Comparison of ENCODE assay signal across 1 cellular context in the genomic region with DNA sequence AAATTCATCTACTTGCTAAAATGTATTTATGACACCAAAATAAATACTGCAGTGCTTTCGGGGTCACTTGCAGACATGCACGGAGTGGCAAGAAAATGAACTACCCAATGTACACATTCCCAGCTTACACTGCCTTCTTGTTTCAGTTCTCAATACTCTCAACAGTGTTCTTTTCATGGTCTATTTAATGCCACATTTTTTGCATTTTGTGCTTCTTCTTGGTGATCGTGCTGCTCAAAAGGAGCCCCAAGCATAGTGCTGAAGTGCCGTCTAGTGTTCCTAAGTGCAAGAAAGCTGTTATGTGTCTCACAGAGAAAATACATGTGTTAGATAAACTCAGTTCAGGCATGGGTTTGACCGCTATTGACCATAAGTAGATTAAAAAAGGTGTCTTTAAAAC.
TF ChIP-seq lines count a peak whose summit lies in the region.

No MANE protein-coding gene starts in this region.

TF ChIP-seq in GM23338, 12 proteins besides CTCF, POLR2A, EP300 and RAD21 (continued from another document):
- TF ChIP-seq, protein P1, sequence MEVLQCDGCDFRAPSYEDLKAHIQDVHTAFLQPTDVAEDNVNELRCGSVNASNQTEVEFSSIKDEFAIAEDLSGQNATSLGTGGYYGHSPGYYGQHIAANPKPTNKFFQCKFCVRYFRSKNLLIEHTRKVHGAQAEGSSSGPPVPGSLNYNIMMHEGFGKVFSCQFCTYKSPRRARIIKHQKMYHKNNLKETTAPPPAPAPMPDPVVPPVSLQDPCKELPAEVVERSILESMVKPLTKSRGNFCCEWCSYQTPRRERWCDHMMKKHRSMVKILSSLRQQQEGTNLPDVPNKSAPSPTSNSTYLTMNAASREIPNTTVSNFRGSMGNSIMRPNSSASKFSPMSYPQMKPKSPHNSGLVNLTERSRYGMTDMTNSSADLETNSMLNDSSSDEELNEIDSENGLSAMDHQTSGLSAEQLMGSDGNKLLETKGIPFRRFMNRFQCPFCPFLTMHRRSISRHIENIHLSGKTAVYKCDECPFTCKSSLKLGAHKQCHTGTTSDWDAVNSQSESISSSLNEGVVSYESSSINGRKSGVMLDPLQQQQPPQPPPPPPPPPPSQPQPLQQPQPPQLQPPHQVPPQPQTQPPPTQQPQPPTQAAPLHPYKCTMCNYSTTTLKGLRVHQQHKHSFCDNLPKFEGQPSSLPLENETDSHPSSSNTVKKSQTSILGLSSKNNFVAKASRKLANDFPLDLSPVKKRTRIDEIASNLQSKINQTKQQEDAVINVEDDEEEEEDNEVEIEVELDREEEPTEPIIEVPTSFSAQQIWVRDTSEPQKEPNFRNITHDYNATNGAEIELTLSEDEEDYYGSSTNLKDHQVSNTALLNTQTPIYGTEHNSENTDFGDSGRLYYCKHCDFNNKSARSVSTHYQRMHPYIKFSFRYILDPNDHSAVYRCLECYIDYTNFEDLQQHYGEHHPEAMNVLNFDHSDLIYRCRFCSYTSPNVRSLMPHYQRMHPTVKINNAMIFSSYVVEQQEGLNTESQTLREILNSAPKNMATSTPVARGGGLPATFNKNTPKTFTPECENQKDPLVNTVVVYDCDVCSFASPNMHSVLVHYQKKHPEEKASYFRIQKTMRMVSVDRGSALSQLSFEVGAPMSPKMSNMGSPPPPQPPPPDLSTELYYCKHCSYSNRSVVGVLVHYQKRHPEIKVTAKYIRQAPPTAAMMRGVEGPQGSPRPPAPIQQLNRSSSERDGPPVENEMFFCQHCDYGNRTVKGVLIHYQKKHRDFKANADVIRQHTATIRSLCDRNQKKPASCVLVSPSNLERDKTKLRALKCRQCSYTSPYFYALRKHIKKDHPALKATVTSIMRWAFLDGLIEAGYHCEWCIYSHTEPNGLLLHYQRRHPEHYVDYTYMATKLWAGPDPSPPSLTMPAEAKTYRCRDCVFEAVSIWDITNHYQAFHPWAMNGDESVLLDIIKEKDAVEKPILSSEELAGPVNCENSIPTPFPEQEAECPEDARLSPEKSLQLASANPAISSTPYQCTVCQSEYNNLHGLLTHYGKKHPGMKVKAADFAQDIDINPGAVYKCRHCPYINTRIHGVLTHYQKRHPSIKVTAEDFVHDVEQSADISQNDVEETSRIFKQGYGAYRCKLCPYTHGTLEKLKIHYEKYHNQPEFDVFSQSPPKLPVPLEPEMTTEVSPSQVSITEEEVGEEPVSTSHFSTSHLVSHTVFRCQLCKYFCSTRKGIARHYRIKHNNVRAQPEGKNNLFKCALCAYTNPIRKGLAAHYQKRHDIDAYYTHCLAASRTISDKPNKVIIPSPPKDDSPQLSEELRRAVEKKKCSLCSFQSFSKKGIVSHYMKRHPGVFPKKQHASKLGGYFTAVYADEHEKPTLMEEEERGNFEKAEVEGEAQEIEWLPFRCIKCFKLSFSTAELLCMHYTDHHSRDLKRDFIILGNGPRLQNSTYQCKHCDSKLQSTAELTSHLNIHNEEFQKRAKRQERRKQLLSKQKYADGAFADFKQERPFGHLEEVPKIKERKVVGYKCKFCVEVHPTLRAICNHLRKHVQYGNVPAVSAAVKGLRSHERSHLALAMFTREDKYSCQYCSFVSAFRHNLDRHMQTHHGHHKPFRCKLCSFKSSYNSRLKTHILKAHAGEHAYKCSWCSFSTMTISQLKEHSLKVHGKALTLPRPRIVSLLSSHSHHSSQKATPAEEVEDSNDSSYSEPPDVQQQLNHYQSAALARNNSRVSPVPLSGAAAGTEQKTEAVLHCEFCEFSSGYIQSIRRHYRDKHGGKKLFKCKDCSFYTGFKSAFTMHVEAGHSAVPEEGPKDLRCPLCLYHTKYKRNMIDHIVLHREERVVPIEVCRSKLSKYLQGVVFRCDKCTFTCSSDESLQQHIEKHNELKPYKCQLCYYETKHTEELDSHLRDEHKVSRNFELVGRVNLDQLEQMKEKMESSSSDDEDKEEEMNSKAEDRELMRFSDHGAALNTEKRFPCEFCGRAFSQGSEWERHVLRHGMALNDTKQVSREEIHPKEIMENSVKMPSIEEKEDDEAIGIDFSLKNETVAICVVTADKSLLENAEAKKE (CRISPR knock-in tag; IDR thresholded peaks at IDR 0.05): no peak
- TF ChIP-seq ZNF114 (CRISPR knock-in tag; IDR thresholded peaks at IDR 0.05): no peak
- TF ChIP-seq EZH2phosphoT487 (IDR thresholded peaks at IDR 0.05; ENCODE audit: unreplicated experiment): no peak
TF ChIP-seq in GM23338: peak in this region for 0.
